Comparison of ENCODE assay signal across 8 cellular contexts in genomic region chr1:150995896-150996295, GRCh38. TPM values are rescaled to one million over a fixed set of nuclear protein-coding genes. Genes with fewer than 3 reads are reported as not detected.
DNase-seq lines count a peak whose midpoint lies in the region; ATAC-seq, FAIRE-seq and TF ChIP-seq lines count a peak whose summit lies in the region.

No MANE protein-coding gene starts in this region.

- WGBS in H1 (ENCODE audit: extremely low coverage in 1 of 2, insufficient coverage in 1 of 2, insufficient read length in 1 of 2, insufficient replicate concordance in 2 of 2, low coverage in 1 of 2, low lambda C conversion rate in 2 of 2, missing lambda C conversion rate in 1 of 2), 2 experiments = 48% methylated on average over 9 of the region's 9 CpGs; no CpG with 5 or more reads in 1 of the 2 experiments

- no peak for FAIRE-seq in H1 (lab: Jason Lieb, UNC)

- peaks cover 1 to 19% (median 13%) of the 10 kb centered on the region in 4 donors for H3K4me1 Mint-ChIP-seq in naive thymus-derived CD8-positive, alpha-beta T cell

- no peak overlapping the region for H3K14ac ChIP-seq in H1 (ENCODE audit: insufficient read length)

- peaks cover 0 to 7% (median 5%) of the 10 kb centered on the region in 4 experiments; a peak in 6 of 8 replicates for H3K36me3 ChIP-seq in H1 (ENCODE audit: control insufficient read depth in 2 of 4, insufficient read depth in 4 of 4, low read length in 3 of 4)

- H4K8ac ChIP-seq in H1 (ENCODE audit: extremely low read depth, insufficient read depth, low read length) = no peak overlapping the region

- no peak overlapping the region for H3K56ac ChIP-seq in H1 (replicated peaks; ENCODE audit: insufficient read length, low read depth, low read length)

- H3K4me3 Mint-ChIP-seq in naive thymus-derived CD8-positive, alpha-beta T cell = peak overlapping the region in 1 of 10 donors; percentile 48

- no peaks in the 10 kb centered on the region for H3K9me3 ChIP-seq in H1 (ENCODE audit: insufficient read depth in 2 of 2, low read depth in 1 of 2, low read length in 1 of 2)

- H3K23me2 ChIP-seq in H1 (ENCODE audit: low read depth, low read length) = no peaks in the 10 kb centered on the region

- H3K27ac Mint-ChIP-seq in naive thymus-derived CD8-positive, alpha-beta T cell = peak overlapping the region in 8 of 10 donors; percentile 13 to 86 (median 66)

- POLR2A ChIA-PET in H1 (lab: Charles Lee; ENCODE audit: partially characterized antibody) = interaction anchor here (0.6 to 6.3 kb wide), 8 partner anchors 9 to 381 kb away, joined by 3 to 44 read pairs (median 4); partner anchors contain the start of genes ANXA9 and MINDY1
- POLR2A ChIA-PET in naive thymus-derived CD8-positive, alpha-beta T cell (lab: Charles Lee) = interaction anchor here (0.7 to 1.6 kb wide), 8 partner anchors 9 to 259 kb away, joined by 3 to 9 read pairs (median 4); partner anchors contain the start of genes MINDY1 and PSMD4

- H3K27me3 ChIP-seq in H1 (replicated peaks in 1 of 4; ENCODE audit: control insufficient read depth in 3 of 4, extremely low read depth in 1 of 4, insufficient read depth in 3 of 4, low read length in 3 of 4) = no peaks in the 10 kb centered on the region

- H3K4me2 ChIP-seq in H1 (ENCODE audit: insufficient read depth in 1 of 2, low read depth in 2 of 2, low read length in 2 of 2) = no peak overlapping the region

- TF ChIP-seq RAD21 in H1 (IDR thresholded peaks at IDR 0.05 in 1 of 2, conservative IDR thresholded peaks at IDR 0.05 in 1 of 2; ENCODE audit: low read depth in 2 of 2, low read length in 2 of 2) = peak; percentile 73 to 76

- peaks cover 0 to 51% (median under 1%) of the 10 kb centered on the region in 3 donors for H3K36me3 Mint-ChIP-seq in naive thymus-derived CD8-positive, alpha-beta T cell

- H3K79me1 ChIP-seq in H1 (ENCODE audit: low read depth, low read length) = no peaks in the 10 kb centered on the region

- TF ChIP-seq POLR2A in H1 (IDR thresholded peaks at IDR 0.05; ENCODE audit: control extremely low read depth in 1 of 2, low read depth in 2 of 2, low read length in 2 of 2) = no peak

- H3K4ac ChIP-seq in H1 (replicated peaks; ENCODE audit: insufficient read length, low read depth, low read length) = no peak overlapping the region

- TF ChIP-seq CTCF in H1 (IDR thresholded peaks at IDR 0.05; ENCODE audit: control extremely low read depth in 1 of 3, insufficient read depth in 1 of 3, low read depth in 1 of 3, low read length in 3 of 3) = peak; percentile 44 to 71 (median 62)

- H4K20me1 ChIP-seq in H1 (replicated peaks in 1 of 2; ENCODE audit: control insufficient read depth in 1 of 2, insufficient read depth in 2 of 2, low read length in 2 of 2) = no peaks in the 10 kb centered on the region

- peak overlapping the region; percentile 93; the same call in 1 of the 2 replicates for H2AK5ac ChIP-seq in H1 (ENCODE audit: low read depth, low read length)

- H2BK20ac ChIP-seq in H1 (ENCODE audit: low read length) = no peak overlapping the region

- peak overlapping the region; percentile 60; the same call in 1 of the 2 replicates for H2AFZ ChIP-seq in H1 (ENCODE audit: low read length)

- no peak for TF ChIP-seq EP300 in H1 (IDR thresholded peaks at IDR 0.05; ENCODE audit: borderline replicate concordance in 1 of 2, low read depth in 2 of 2, low read length in 2 of 2)

- no peak overlapping the region for H3K4me3 ChIP-seq in H1 (ENCODE audit: extremely low read depth in 1 of 4, insufficient read depth in 2 of 4, low read depth in 3 of 4, low read length in 4 of 4)

- DNase-seq in NCI-H82 (lab: John Stamatoyannopoulos, UW) (peak; percentile 67), NCI-H82 treated with DMSO at 0.1 percent for 48 hours (lab: John Stamatoyannopoulos, UW; ENCODE audit: unreplicated experiment) (no peak), RPMI7951 (ENCODE audit: low read depth) (peak; percentile 27), H1 (ENCODE audit: low read depth in 1 of 2, low spot score in 2 of 2) (peak in 1 of 2 experiments; percentile 81), glomerular visceral epithelial cell (ENCODE audit: extremely low spot score) (no peak)
- DNase-seq in naive thymus-derived CD8-positive, alpha-beta T cell = peak in 2 of 10 donors; percentile 41 to 58

- H3K9me3 Mint-ChIP-seq in naive thymus-derived CD8-positive, alpha-beta T cell = no peaks in the 10 kb centered on the region

- H4K5ac ChIP-seq in H1 (ENCODE audit: insufficient read length, low read depth, low read length) = no peak overlapping the region

- H3K9ac ChIP-seq in H1 (replicated peaks in 1 of 4; ENCODE audit: extremely low read depth in 1 of 4, low read depth in 3 of 4, low read length in 3 of 4) = peak overlapping the region in 1 of 4 experiments; percentile 12; a peak in 1 of 7 replicates

- peak in 1 of 2 donors; percentile 47 for ATAC-seq in naive thymus-derived CD8-positive, alpha-beta T cell
- ATAC-seq in GM18868 (IDR thresholded peaks at IDR 0.05; ENCODE audit: unreplicated experiment) (no peak), HG03378 (IDR thresholded peaks at IDR 0.05; ENCODE audit: unreplicated experiment) (no peak)

- peak overlapping the region; percentile 77 for H2BK12ac ChIP-seq in H1 (ENCODE audit: low read depth, low read length)

- H2BK15ac ChIP-seq in H1 (ENCODE audit: low read length) = no peak overlapping the region

- no peak overlapping the region for H3K23ac ChIP-seq in H1 (ENCODE audit: insufficient read length)

- H3K27me3 Mint-ChIP-seq in naive thymus-derived CD8-positive, alpha-beta T cell = no peaks in the 10 kb centered on the region

- no peaks in the 10 kb centered on the region for H3K79me2 ChIP-seq in H1 (ENCODE audit: control insufficient read depth in 1 of 2, insufficient read depth in 2 of 2, low read length in 2 of 2)

- 0 out of 2 replicates have a peak overlapping the region, but pooled peaks have one; percentile 51 for H3K27ac ChIP-seq in H1 (ENCODE audit: low read depth, low read length)

- H2BK120ac ChIP-seq in H1 (replicated peaks; ENCODE audit: low read depth, low read length) = no peak overlapping the region

- 0 out of 2 replicates have a peak overlapping the region, but pooled peaks have one; percentile 17 for H3K18ac ChIP-seq in H1 (ENCODE audit: extremely low read depth, low read length)

- CTCF ChIA-PET in H1 (lab: Charles Lee; ENCODE audit: partially characterized antibody) = interaction anchor here (0.5 to 7.0 kb wide), 34 partner anchors 9 to 577 kb away, joined by 3 to 183 read pairs (median 3); partner anchors contain the start of genes ANXA9, CDC42SE1, CERS2 and MINDY1

- H2BK5ac ChIP-seq in H1 (ENCODE audit: low read depth, low read length) = 0 out of 2 replicates have a peak overlapping the region, but pooled peaks have one; percentile 77

- peaks cover 0 to 4% (median 0%) of the 10 kb centered on the region in 4 experiments; a peak in 1 of 7 replicates for H3K4me1 ChIP-seq in H1 (replicated peaks in 1 of 4; ENCODE audit: control insufficient read depth in 3 of 4, insufficient read depth in 4 of 4, low read length in 3 of 4)

- no peak overlapping the region for H4K91ac ChIP-seq in H1 (replicated peaks; ENCODE audit: insufficient read length, low read length)

RNA-seq across cellular contexts. Expression of gene MINDY1, which starts 10.8 kb away (rescaled TPM):
- total RNA-seq in RPMI7951 (2014; rRNA removed; shearing (Covaris generic)) = 7.7 and 10.3 TPM in 2 replicates
- 10.6 and 11.4 TPM in 2 replicates for total RNA-seq in H1 (2021; fragmentation: NEBNext Ultra II Directional; extraction: Animal tissue kit (Norgen Biotek cat#: 25700))
- polyA plus RNA-seq in H1 (2011; rRNA removed) = 10.3 and 11.5 TPM in 2 replicates
- polyA plus RNA-seq in H1 (2011; cell fraction: cytosol; rRNA removed) = 8.7 TPM
- polyA plus RNA-seq in H1 (2011; cell fraction: nucleus; rRNA removed) = 15.1 TPM
- 8.3 to 9.2 TPM (median 8.6 TPM) in 4 replicates for polyA plus RNA-seq in H1 (2012, experiment 1 of 2)
- 7.1 TPM for polyA plus RNA-seq in H1 (2012, experiment 2 of 2)
- polyA plus RNA-seq in H1 (2013, experiment 1 of 2) = 6.2 TPM
- 5.9 TPM for polyA plus RNA-seq in H1 (2013, experiment 2 of 2)
- polyA minus RNA-seq in H1 (2011; rRNA and poly(A)+ RNA removed) = 14.8 and 16.8 TPM in 2 replicates
- polyA minus RNA-seq in H1 (2011; cell fraction: cytosol; rRNA and poly(A)+ RNA removed) = 11.1 TPM
- polyA minus RNA-seq in H1 (2011; cell fraction: nucleus; rRNA and poly(A)+ RNA removed) = 9.8 TPM
- total RNA-seq in naive thymus-derived CD8-positive, alpha-beta T cell = 10 to 100 TPM; 18.3 to 20.2 TPM
- polyA plus RNA-seq in naive thymus-derived CD8-positive, alpha-beta T cell = 10 to 100 TPM in 1 of 3 donors, 1 to 10 TPM in 2; 2.7 to 12.6 (median 4.9) TPM

RNA-seq across cellular contexts. Expression of gene PRUNE1, which starts 12.4 kb away (rescaled TPM):
- 10.5 and 10.8 TPM in 2 replicates for total RNA-seq in RPMI7951 (2014; rRNA removed; shearing (Covaris generic))
- 27.5 and 32.8 TPM in 2 replicates for total RNA-seq in H1 (2021; fragmentation: NEBNext Ultra II Directional; extraction: Animal tissue kit (Norgen Biotek cat#: 25700))
- 42.8 and 54.2 TPM in 2 replicates for polyA plus RNA-seq in H1 (2011; rRNA removed)
- polyA plus RNA-seq in H1 (2011; cell fraction: cytosol; rRNA removed) = 39.8 TPM
- polyA plus RNA-seq in H1 (2011; cell fraction: nucleus; rRNA removed) = 28.4 TPM
- polyA plus RNA-seq in H1 (2012, experiment 1 of 2) = 23.4 to 32.8 TPM (median 28.8 TPM) in 4 replicates
- 25.5 TPM for polyA plus RNA-seq in H1 (2012, experiment 2 of 2)
- polyA plus RNA-seq in H1 (2013, experiment 1 of 2) = 21.6 TPM
- 24.7 TPM for polyA plus RNA-seq in H1 (2013, experiment 2 of 2)
- polyA minus RNA-seq in H1 (2011; rRNA and poly(A)+ RNA removed) = 44.0 and 46.6 TPM in 2 replicates
- polyA minus RNA-seq in H1 (2011; cell fraction: cytosol; rRNA and poly(A)+ RNA removed) = 30.5 TPM
- 13.5 TPM for polyA minus RNA-seq in H1 (2011; cell fraction: nucleus; rRNA and poly(A)+ RNA removed)
- 10 to 100 TPM; 35.7 to 37.8 TPM for total RNA-seq in naive thymus-derived CD8-positive, alpha-beta T cell
- 10 to 100 TPM; 53.2 to 55.1 (median 54.9) TPM for polyA plus RNA-seq in naive thymus-derived CD8-positive, alpha-beta T cell

RNA-seq across cellular contexts. Expression of gene ANXA9, which starts 13.8 kb away (rescaled TPM):
- 0.20 TPM in 1 of 2 replicates, not detected in the other for total RNA-seq in RPMI7951 (2014; rRNA removed; shearing (Covaris generic))
- 1.5 and 1.8 TPM in 2 replicates for total RNA-seq in H1 (2021; fragmentation: NEBNext Ultra II Directional; extraction: Animal tissue kit (Norgen Biotek cat#: 25700))
- 3.3 and 3.5 TPM in 2 replicates for polyA plus RNA-seq in H1 (2011; rRNA removed)
- 3.7 TPM for polyA plus RNA-seq in H1 (2011; cell fraction: cytosol; rRNA removed)
- polyA plus RNA-seq in H1 (2011; cell fraction: nucleus; rRNA removed) = 5.8 TPM
- polyA plus RNA-seq in H1 (2012, experiment 1 of 2) = 2.4 to 3.2 TPM (median 3.0 TPM) in 4 replicates
- polyA plus RNA-seq in H1 (2012, experiment 2 of 2) = 2.2 TPM
- polyA plus RNA-seq in H1 (2013, experiment 1 of 2) = 1.1 TPM
- 1.3 TPM for polyA plus RNA-seq in H1 (2013, experiment 2 of 2)
- polyA minus RNA-seq in H1 (2011; rRNA and poly(A)+ RNA removed) = 4.3 and 7.1 TPM in 2 replicates
- 4.5 TPM for polyA minus RNA-seq in H1 (2011; cell fraction: cytosol; rRNA and poly(A)+ RNA removed)
- polyA minus RNA-seq in H1 (2011; cell fraction: nucleus; rRNA and poly(A)+ RNA removed) = 5.6 TPM
- total RNA-seq in naive thymus-derived CD8-positive, alpha-beta T cell = under 1 TPM in 1 of 2 experiments, not detected in 1; 0.49 TPM
- under 1 TPM in 1 of 3 donors, not detected in 2; 0.10 TPM for polyA plus RNA-seq in naive thymus-derived CD8-positive, alpha-beta T cell

RNA-seq across cellular contexts. Expression of gene CERS2, which starts 21.3 kb away (rescaled TPM):
- 91.0 and 122 TPM in 2 replicates for total RNA-seq in RPMI7951 (2014; rRNA removed; shearing (Covaris generic))
- total RNA-seq in H1 (2021; fragmentation: NEBNext Ultra II Directional; extraction: Animal tissue kit (Norgen Biotek cat#: 25700)) = 237 and 241 TPM in 2 replicates
- 153 and 216 TPM in 2 replicates for polyA plus RNA-seq in H1 (2011; rRNA removed)
- polyA plus RNA-seq in H1 (2011; cell fraction: cytosol; rRNA removed) = 153 TPM
- 172 TPM for polyA plus RNA-seq in H1 (2011; cell fraction: nucleus; rRNA removed)
- polyA plus RNA-seq in H1 (2012, experiment 1 of 2) = 143 to 179 TPM (median 156 TPM) in 4 replicates
- polyA plus RNA-seq in H1 (2012, experiment 2 of 2) = 302 TPM
- 284 TPM for polyA plus RNA-seq in H1 (2013, experiment 1 of 2)
- polyA plus RNA-seq in H1 (2013, experiment 2 of 2) = 302 TPM
- 234 and 288 TPM in 2 replicates for polyA minus RNA-seq in H1 (2011; rRNA and poly(A)+ RNA removed)
- 120 TPM for polyA minus RNA-seq in H1 (2011; cell fraction: cytosol; rRNA and poly(A)+ RNA removed)
- polyA minus RNA-seq in H1 (2011; cell fraction: nucleus; rRNA and poly(A)+ RNA removed) = 98.2 TPM
- 100 to 1,000 TPM; 142 to 143 TPM for total RNA-seq in naive thymus-derived CD8-positive, alpha-beta T cell
- polyA plus RNA-seq in naive thymus-derived CD8-positive, alpha-beta T cell = 100 to 1,000 TPM; 110 to 129 (median 118) TPM

RNA-seq across cellular contexts. Expression of gene BNIPL, which starts 40.5 kb away (rescaled TPM):
- total RNA-seq in RPMI7951 (2014; rRNA removed; shearing (Covaris generic)) = 0.48 TPM in 1 of 2 replicates, not detected in the other
- 2.3 and 2.4 TPM in 2 replicates for total RNA-seq in H1 (2021; fragmentation: NEBNext Ultra II Directional; extraction: Animal tissue kit (Norgen Biotek cat#: 25700))
- polyA plus RNA-seq in H1 (2011; rRNA removed) = 3.3 and 3.5 TPM in 2 replicates
- polyA plus RNA-seq in H1 (2011; cell fraction: cytosol; rRNA removed) = 4.2 TPM
- polyA plus RNA-seq in H1 (2011; cell fraction: nucleus; rRNA removed) = 5.8 TPM
- polyA plus RNA-seq in H1 (2012, experiment 1 of 2) = 2.3 to 3.7 TPM (median 2.9 TPM) in 4 replicates
- polyA plus RNA-seq in H1 (2012, experiment 2 of 2) = 1.3 TPM
- 1.1 TPM for polyA plus RNA-seq in H1 (2013, experiment 1 of 2)
- 0.88 TPM for polyA plus RNA-seq in H1 (2013, experiment 2 of 2)
- 2.6 and 3.9 TPM in 2 replicates for polyA minus RNA-seq in H1 (2011; rRNA and poly(A)+ RNA removed)
- 0.37 TPM for polyA minus RNA-seq in H1 (2011; cell fraction: cytosol; rRNA and poly(A)+ RNA removed)
- 1.00 TPM for polyA minus RNA-seq in H1 (2011; cell fraction: nucleus; rRNA and poly(A)+ RNA removed)
- 1 to 10 TPM; 3.8 to 5.3 TPM for total RNA-seq in naive thymus-derived CD8-positive, alpha-beta T cell
- polyA plus RNA-seq in naive thymus-derived CD8-positive, alpha-beta T cell = under 1 TPM in 2 of 3 donors, not detected in 1; 0.15 to 0.30 TPM

Comparison
In these comparisons a context has a peak if more than half of its experiments do, and no peak if none do; other contexts are left out.
1. DNase-seq: peak in NCI-H82 (single experiment) and RPMI7951 (single experiment); none in NCI-H82 treated with DMSO at 0.1 percent for 48 hours (single experiment) and glomerular visceral epithelial cell (single experiment).